Comparison of ENCODE assay signal across 11 cellular contexts in the genomic region with DNA sequence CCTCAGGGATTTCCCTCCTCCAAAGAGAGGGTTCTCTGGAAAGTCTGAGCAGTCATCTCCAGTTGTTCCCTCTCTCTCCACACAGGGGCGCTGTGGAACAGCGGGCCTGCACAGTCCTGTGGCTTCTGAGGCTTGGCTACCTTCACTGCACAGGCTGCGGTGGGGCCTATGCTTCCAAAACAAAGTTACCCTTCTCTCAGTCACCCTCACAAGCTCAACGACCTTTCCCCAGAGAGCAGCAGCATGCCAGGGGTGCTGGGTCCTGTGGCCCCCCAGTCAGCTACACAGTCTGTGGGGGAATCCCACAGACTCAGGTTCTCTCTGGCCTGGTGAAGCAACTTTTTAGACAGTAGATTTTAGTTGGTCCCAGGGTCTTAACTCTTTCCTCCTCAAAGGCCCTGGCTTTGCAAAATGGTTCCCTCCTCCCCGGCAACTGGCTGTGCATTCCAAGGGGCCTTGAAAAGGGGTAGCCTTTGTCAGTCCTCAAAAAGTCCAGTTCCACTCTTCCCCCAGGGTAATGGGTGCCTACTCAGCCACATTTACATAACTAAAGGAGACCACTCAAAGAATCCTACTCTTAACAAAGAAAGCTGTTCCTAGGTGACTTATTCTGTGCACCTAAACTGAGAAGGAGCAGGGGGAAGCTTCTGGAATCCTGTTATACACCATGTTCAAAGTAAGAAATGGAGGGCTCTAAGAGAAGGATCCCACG. TPM values are rescaled to one million over a fixed set of nuclear protein-coding genes. Genes with fewer than 3 reads are reported as not detected.
A peak's percentile ranks its signal among the peaks of the same experiment; 100 is the strongest.
DNase-seq lines count a peak whose midpoint lies in the region; ATAC-seq, FAIRE-seq and TF ChIP-seq lines count a peak whose summit lies in the region.
"Had no signal": no experiment of that assay in that cellular context is flagged by ENCODE, and none has a peak within 500 bp of the region (broad histone marks: within the 10 kb centered on the region; RNA-seq: fewer than 3 reads in every experiment).

No MANE protein-coding gene starts in this region.

- DNase-seq in AG09309 (ENCODE audit: low read depth) (no peak), GM18507 (ENCODE audit: extremely low spot score, insufficient read length, low read depth) (no peak), iPS DF 6.9 (ENCODE audit: low read depth, low spot score) (peak; percentile 83), occipital lobe (lab: John Stamatoyannopoulos, UW) (no peak), coronary artery (ENCODE audit: low spot score) (no peak)
- DNase-seq: amygdala, nephron progenitor cell had no signal

- H3K4me3 ChIP-seq in AG09309 (ENCODE audit: control insufficient read depth, low read depth, low read length) (no peak overlapping the region), iPS DF 6.9 (ENCODE audit: low read length) (no peak overlapping the region), coronary artery (no peak overlapping the region)

- H3K27me3 ChIP-seq in iPS DF 6.9 (ENCODE audit: control insufficient read depth, insufficient read depth, low read length), result no peaks in the 10 kb centered on the region

- TF ChIP-seq CTCF in AG09309 (IDR thresholded peaks at IDR 0.05; ENCODE audit: control insufficient read depth, insufficient read depth, low read depth, low read length, missing control alignments) (peak; percentile 40), VCaP (conservative IDR thresholded peaks at IDR 0.05) (peak; percentile 26), coronary artery (IDR thresholded peaks at IDR 0.05) (no peak)

- no peak for ATAC-seq in GM21576 (IDR thresholded peaks at IDR 0.05; ENCODE audit: unreplicated experiment)
- ATAC-seq in HG02642 (IDR thresholded peaks at IDR 0.05; ENCODE audit: poor library complexity, unreplicated experiment), result no peak

- H3K27ac ChIP-seq in VCaP (no peak overlapping the region), iPS DF 6.9 (ENCODE audit: low read length) (no peak overlapping the region), coronary artery (no peak overlapping the region)

- H3K36me3 ChIP-seq in iPS DF 6.9 (ENCODE audit: control insufficient read depth, insufficient read depth, low read length), result no peaks in the 10 kb centered on the region

- WGBS in iPS DF 6.9 (ENCODE audit: insufficient coverage, insufficient read length), result no CpG with 5 or more reads among the region's 6 CpGs

- FAIRE-seq in GM18507 (lab: Jason Lieb, UNC), result peak; percentile 35

- H3K4me1 ChIP-seq in iPS DF 6.9 (ENCODE audit: control insufficient read depth, insufficient read depth, low read length), result peaks cover 7% of the 10 kb centered on the region

- H3K9me3 ChIP-seq in iPS DF 6.9 (ENCODE audit: control insufficient read depth, insufficient read depth, low read length), result no peaks in the 10 kb centered on the region

RNA-seq across cellular contexts. Expression of gene B3GNT7, which starts 14.9 kb away (rescaled TPM):
- total RNA-seq in occipital lobe, result 1.2 TPM
- total RNA-seq: LHCN-M2 had no signal

RNA-seq across cellular contexts. Expression of gene NCL, which starts 53.8 kb away (rescaled TPM):
- 113 TPM for total RNA-seq in occipital lobe
